ENCODE assay signal across 17 cellular contexts in genomic region chr11:112186304-112186703, GRCh38. TPM values are rescaled to one million over a fixed set of nuclear protein-coding genes. Genes with fewer than 3 reads are reported as not detected.
DNase-seq lines count a peak whose midpoint lies in the region; ATAC-seq and TF ChIP-seq lines count a peak whose summit lies in the region.
"Had no signal": no experiment of that assay in that cellular context is flagged by ENCODE, and none has a peak within 500 bp of the region (broad histone marks: within the 10 kb centered on the region; RNA-seq: fewer than 3 reads in every experiment).

No MANE protein-coding gene starts in this region.

- H3K9ac ChIP-seq in mesenchymal stem cell (ENCODE audit: low read length) = no peak overlapping the region
- H3K9ac ChIP-seq in skeletal muscle tissue (ENCODE audit: low read depth in 1 of 3, low read length in 3 of 3) = peak overlapping the region in 2 of 3 donors; percentile 3 to 43
- H3K9ac ChIP-seq: GM23248 had no signal

- H2BK15ac ChIP-seq in mesenchymal stem cell (ENCODE audit: low read depth, poor library complexity, severe bottlenecking) = no peak overlapping the region

- H3K18ac ChIP-seq in mesenchymal stem cell (ENCODE audit: low read depth in 1 of 2, low read length in 2 of 2) = no peak overlapping the region

- H2BK5ac ChIP-seq in mesenchymal stem cell (ENCODE audit: low read depth, low read length, poor library complexity, severe bottlenecking) = no peak overlapping the region

- intact Hi-C loops in heart left ventricle (cut with DNase I) (no loop called here), left ventricle myocardium superior (cut with micrococcal nuclease) (no loop called here), prostate gland (cut with DNase I) (no loop called here)

- no peaks in the 10 kb centered on the region for H3K27me3 ChIP-seq in heart left ventricle
- peaks cover 0 to 6% of the 10 kb centered on the region in 2 experiments for H3K27me3 ChIP-seq in mesenchymal stem cell (ENCODE audit: control insufficient read depth in 1 of 2, insufficient read depth in 1 of 2, low read length in 2 of 2)
- H3K27me3 ChIP-seq in skeletal muscle tissue (ENCODE audit: control insufficient read depth in 3 of 3, insufficient read depth in 3 of 3, low read length in 3 of 3) = no peaks in the 10 kb centered on the region
- H3K27me3 ChIP-seq in prostate gland (replicated peaks; ENCODE audit: insufficient read depth) = no peaks in the 10 kb centered on the region
- H3K27me3 ChIP-seq: BE2C had no signal

- H3K23ac ChIP-seq in mesenchymal stem cell (ENCODE audit: low read length in 2 of 2) = no peak overlapping the region

- H3K36me3 ChIP-seq in heart left ventricle (no peaks in the 10 kb centered on the region), mesenchymal stem cell (ENCODE audit: control insufficient read depth in 1 of 2, insufficient read depth in 2 of 2, low read depth in 1 of 2, low read length in 2 of 2) (no peaks in the 10 kb centered on the region), skeletal muscle tissue (ENCODE audit: control insufficient read depth in 3 of 3, insufficient read depth in 3 of 3, low read length in 3 of 3) (no peaks in the 10 kb centered on the region), prostate gland (no peaks in the 10 kb centered on the region)
- H3K36me3 ChIP-seq: BE2C, HAP-1 had no signal

- no peak overlapping the region for H3K14ac ChIP-seq in mesenchymal stem cell (ENCODE audit: low read length in 2 of 2)

- H2AFZ ChIP-seq in mesenchymal stem cell (ENCODE audit: low read depth, low read length) = no peak overlapping the region
- H2AFZ ChIP-seq: GM23248 had no signal

- ATAC-seq in heart left ventricle (peak in 3 of 4 donors; percentile 33 to 39 (median 38)), left ventricle myocardium superior (peak; percentile 46), HG03571 (IDR thresholded peaks at IDR 0.05; ENCODE audit: unreplicated experiment) (no peak), GM18870 (IDR thresholded peaks at IDR 0.05; ENCODE audit: unreplicated experiment) (no peak)

- peaks cover 0 to 18% (median 2%) of the 10 kb centered on the region in 12 donors for H3K4me1 ChIP-seq in heart left ventricle
- no peaks in the 10 kb centered on the region for H3K4me1 ChIP-seq in mesenchymal stem cell (ENCODE audit: control insufficient read depth, insufficient read depth, low read depth, low read length)
- peaks cover 8 to 14% (median 10%) of the 10 kb centered on the region in 3 donors for H3K4me1 ChIP-seq in skeletal muscle tissue (ENCODE audit: control insufficient read depth in 3 of 3, insufficient read depth in 3 of 3, low read length in 3 of 3)
- H3K4me1 ChIP-seq in prostate gland (replicated peaks) = no peaks in the 10 kb centered on the region
- H3K4me1 ChIP-seq: BE2C, Caco-2, HAP-1 had no signal

- H3K79me1 ChIP-seq in mesenchymal stem cell (replicated peaks; ENCODE audit: low read length, poor library complexity, severe bottlenecking) = no peaks in the 10 kb centered on the region

- H3K9me3 ChIP-seq in heart left ventricle (no peaks in the 10 kb centered on the region), mesenchymal stem cell (ENCODE audit: control insufficient read depth, low read length) (no peaks in the 10 kb centered on the region), skeletal muscle tissue (ENCODE audit: control insufficient read depth in 3 of 3, low read length in 3 of 3) (no peaks in the 10 kb centered on the region), prostate gland (no peaks in the 10 kb centered on the region)
- H3K9me3 ChIP-seq: BE2C, Caco-2, HAP-1 had no signal

- peak overlapping the region; percentile 59 for H4K91ac ChIP-seq in mesenchymal stem cell (ENCODE audit: low read length)

- H2BK120ac ChIP-seq in mesenchymal stem cell (ENCODE audit: low read depth, low read length) = no peak overlapping the region

- H3K4me2 ChIP-seq in mesenchymal stem cell (ENCODE audit: low read length, poor library complexity, severe bottlenecking) = no peak overlapping the region

- no peak overlapping the region for H2AK5ac ChIP-seq in mesenchymal stem cell (ENCODE audit: low read length, severe bottlenecking)

- H3K4me3 ChIP-seq in heart left ventricle = no peak overlapping the region
- no peak overlapping the region for H3K4me3 ChIP-seq in mesenchymal stem cell (ENCODE audit: insufficient read depth in 1 of 2, low read depth in 1 of 2, low read length in 2 of 2)
- no peak overlapping the region for H3K4me3 ChIP-seq in skeletal muscle tissue (ENCODE audit: low read length in 3 of 3)
- no peak overlapping the region for H3K4me3 ChIP-seq in prostate gland
- H3K4me3 ChIP-seq: GM23248, HAP-1 had no signal

- DNase-seq in heart left ventricle (no peak), left ventricle myocardium superior (no peak), mesenchymal stem cell (no peak), prostate gland (ENCODE audit: low spot score) (no peak), cerebellum (ENCODE audit: low spot score) (no peak)
- DNase-seq: ACHN; BE2C; C1 segment of cervical spinal cord; Caco-2; CD4-positive, CD25-positive, alpha-beta regulatory T cell; CD8-positive, alpha-beta memory T cell; GM23248; IMR-90 had no signal

- TF ChIP-seq CTCF in heart left ventricle (IDR thresholded peaks at IDR 0.05) (no peak), prostate gland (IDR thresholded peaks at IDR 0.05) (no peak)

- peak overlapping the region in 1 of 2 experiments; percentile 18 for H2BK12ac ChIP-seq in mesenchymal stem cell (ENCODE audit: low read length in 2 of 2)

- H4K8ac ChIP-seq in mesenchymal stem cell (ENCODE audit: low read length) = no peak overlapping the region

- H3K4ac ChIP-seq in mesenchymal stem cell (ENCODE audit: low read depth in 1 of 2, low read length in 2 of 2) = no peak overlapping the region

- peak overlapping the region; percentile 9 to 95 (median 79) for H3K27ac ChIP-seq in heart left ventricle
- H3K27ac ChIP-seq in mesenchymal stem cell (ENCODE audit: low read length, poor library complexity, severe bottlenecking) = no peak overlapping the region
- H3K27ac ChIP-seq in skeletal muscle tissue (ENCODE audit: low read depth, low read length) = peak overlapping the region; percentile 77
- H3K27ac ChIP-seq in prostate gland = no peak overlapping the region
- H3K27ac ChIP-seq: GM23248 had no signal

- TF ChIP-seq POLR2A in heart left ventricle (IDR thresholded peaks at IDR 0.05) (no peak), prostate gland (IDR thresholded peaks at IDR 0.05) (no peak)

RNA-seq across cellular contexts. Expression of gene BCO2, which starts 11.0 kb away (rescaled TPM):
- total RNA-seq in heart left ventricle (100 to 1,000 TPM in 4 of 9 donors, 10 to 100 TPM in 5; 51.8 to 126 (median 86.1) TPM), left ventricle myocardium superior (137 TPM), skeletal muscle tissue (9.4 TPM), prostate gland (1 to 10 TPM; 3.2 to 9.1 TPM), cerebellum (7.2 TPM)
- polyA plus RNA-seq in heart left ventricle = 10 to 100 TPM; 58.4 to 80.7 TPM
- 5.3 TPM for polyA plus RNA-seq in mesenchymal stem cell (2013, experiment 1 of 2)
- polyA plus RNA-seq in mesenchymal stem cell (2013, experiment 2 of 2) = 4.9 TPM
- total RNA-seq: GM23248 had no signal
- polyA plus RNA-seq: CD4-positive, CD25-positive, alpha-beta regulatory T cell had no signal

RNA-seq across cellular contexts. Expression of gene TEX12, which starts 19.1 kb away (rescaled TPM):
- under 1 TPM in 2 of 9 donors, not detected in 7; 0.36 to 0.57 TPM for total RNA-seq in heart left ventricle
- under 1 TPM in 1 of 2 donors, not detected in 1; 0.27 TPM for polyA plus RNA-seq in heart left ventricle
- total RNA-seq in left ventricle myocardium superior = not detected
- polyA plus RNA-seq in mesenchymal stem cell (2013, experiment 1 of 2) = not detected
- 0.07 TPM for polyA plus RNA-seq in mesenchymal stem cell (2013, experiment 2 of 2)
- total RNA-seq in skeletal muscle tissue = 1.0 TPM
- total RNA-seq in prostate gland = 1 to 10 TPM in 1 of 2 donors, not detected in 1; 4.0 TPM
- total RNA-seq in cerebellum = 0.54 TPM
- total RNA-seq: Caco-2, IMR-90 had no signal
- polyA plus RNA-seq: CD8-positive, alpha-beta memory T cell; GM23248 had no signal

RNA-seq across cellular contexts. Expression of gene IL18, which starts 22.4 kb away (rescaled TPM):
- total RNA-seq in heart left ventricle (10 to 100 TPM in 2 of 9 donors, 1 to 10 TPM in 6, under 1 TPM in 1; 0.88 to 23.9 (median 2.0) TPM), left ventricle myocardium superior (2.3 TPM), skeletal muscle tissue (0.52 TPM), prostate gland (1 to 10 TPM; 4.0 to 8.8 TPM), cerebellum (0.36 TPM)
- polyA plus RNA-seq in heart left ventricle = 1 to 10 TPM; 1.1 to 3.4 TPM
- polyA plus RNA-seq in mesenchymal stem cell (2013, experiment 1 of 2) = 32.6 TPM
- 32.9 TPM for polyA plus RNA-seq in mesenchymal stem cell (2013, experiment 2 of 2)
- total RNA-seq: CD8-positive, alpha-beta memory T cell had no signal
- polyA plus RNA-seq: CD4-positive, CD25-positive, alpha-beta regulatory T cell; CD8-positive, alpha-beta memory T cell had no signal

RNA-seq across cellular contexts. Expression of gene PTS, which starts 39.9 kb away (rescaled TPM):
- 10 to 100 TPM; 21.6 to 45.8 (median 29.9) TPM for total RNA-seq in heart left ventricle
- 10 to 100 TPM; 54.4 to 77.7 TPM for polyA plus RNA-seq in heart left ventricle
- 25.2 TPM for total RNA-seq in left ventricle myocardium superior
- 76.4 TPM for polyA plus RNA-seq in mesenchymal stem cell (2013, experiment 1 of 2)
- 83.4 TPM for polyA plus RNA-seq in mesenchymal stem cell (2013, experiment 2 of 2)
- total RNA-seq in skeletal muscle tissue = 13.0 TPM
- total RNA-seq in prostate gland = 10 to 100 TPM; 24.4 to 28.7 TPM
- total RNA-seq in cerebellum = 38.8 TPM

Comparison
In these comparisons a context has a peak if more than half of its experiments do, and no peak if none do; other contexts are left out.
1. ATAC-seq: peak in heart left ventricle (3 of 4) and left ventricle myocardium superior (single experiment); none in HG03571 (single experiment) and GM18870 (single experiment).
2. H3K27ac ChIP-seq: peak in heart left ventricle (12 of 12) and skeletal muscle tissue (single experiment); none in mesenchymal stem cell (single experiment) and prostate gland (0 of 2).